Comparison of ENCODE assay signal across 15 cellular contexts in the genomic region with DNA sequence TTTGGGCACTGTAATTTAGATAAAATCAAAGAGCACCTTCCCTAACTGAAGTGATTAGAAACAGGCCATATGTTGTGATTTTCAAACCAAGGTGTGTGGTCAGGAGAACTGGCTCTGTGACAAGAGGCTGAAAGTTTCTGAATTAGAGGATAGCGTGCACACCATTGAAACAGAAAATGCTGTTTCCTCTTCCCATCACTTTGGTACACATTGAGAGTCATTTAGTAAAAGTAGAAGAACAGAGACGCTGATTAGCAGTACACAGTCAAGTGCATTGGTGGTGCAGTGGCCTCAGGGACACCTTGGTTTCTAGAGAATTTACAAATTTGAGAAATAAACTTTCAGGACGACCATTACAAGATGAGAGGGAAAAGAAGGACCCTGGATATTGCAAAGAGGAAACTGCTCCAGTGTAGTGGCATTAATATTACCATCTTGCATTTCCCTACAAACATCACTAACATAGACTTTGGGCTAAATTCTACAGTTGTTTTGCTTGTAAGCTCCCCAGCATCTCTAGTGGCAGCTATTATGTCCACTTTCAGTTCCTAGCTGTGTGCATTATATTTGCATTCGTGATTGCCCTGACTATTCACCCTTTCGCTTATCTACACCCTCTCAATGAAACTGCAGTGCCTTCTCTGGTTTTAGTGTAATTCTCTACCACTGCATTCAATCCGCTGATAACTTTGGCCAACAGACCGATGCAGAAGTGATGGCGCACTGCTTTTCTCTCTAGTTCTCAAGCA.
"Had no signal": no experiment of that assay in that cellular context is flagged by ENCODE, and none has a peak within 500 bp of the region (broad histone marks: within the 10 kb centered on the region; RNA-seq: fewer than 3 reads in every experiment).

No MANE protein-coding gene starts in this region.

- FAIRE-seq: colon, islet of Langerhans had no signal

- ATAC-seq: left lung, natural killer cell, right cardiac atrium had no signal

- DNase-seq: activated B cell treated with CpG ODN at 0.5 μM for 24 hours; activated CD4-positive, alpha-beta T cell treated with anti-CD3 and anti-CD28 coated beads, Interleukin-2, amount 10 ng/mL, durations not matched to agents 7 days and 5 days; activated CD8-positive, alpha-beta memory T cell treated with anti-CD3 and anti-CD28 coated beads for 24 hours; activated naive CD4-positive, alpha-beta T cell treated with anti-CD3 and anti-CD28 coated beads for 36 hours; effector CD8-positive, alpha-beta T cell; foreskin melanocyte; head of caudate nucleus; left lung; natural killer cell; posterior cingulate gyrus; right cardiac atrium; tibial artery; uterus had no signal
